ENCODE assay signal across 8 cellular contexts in the genomic region with DNA sequence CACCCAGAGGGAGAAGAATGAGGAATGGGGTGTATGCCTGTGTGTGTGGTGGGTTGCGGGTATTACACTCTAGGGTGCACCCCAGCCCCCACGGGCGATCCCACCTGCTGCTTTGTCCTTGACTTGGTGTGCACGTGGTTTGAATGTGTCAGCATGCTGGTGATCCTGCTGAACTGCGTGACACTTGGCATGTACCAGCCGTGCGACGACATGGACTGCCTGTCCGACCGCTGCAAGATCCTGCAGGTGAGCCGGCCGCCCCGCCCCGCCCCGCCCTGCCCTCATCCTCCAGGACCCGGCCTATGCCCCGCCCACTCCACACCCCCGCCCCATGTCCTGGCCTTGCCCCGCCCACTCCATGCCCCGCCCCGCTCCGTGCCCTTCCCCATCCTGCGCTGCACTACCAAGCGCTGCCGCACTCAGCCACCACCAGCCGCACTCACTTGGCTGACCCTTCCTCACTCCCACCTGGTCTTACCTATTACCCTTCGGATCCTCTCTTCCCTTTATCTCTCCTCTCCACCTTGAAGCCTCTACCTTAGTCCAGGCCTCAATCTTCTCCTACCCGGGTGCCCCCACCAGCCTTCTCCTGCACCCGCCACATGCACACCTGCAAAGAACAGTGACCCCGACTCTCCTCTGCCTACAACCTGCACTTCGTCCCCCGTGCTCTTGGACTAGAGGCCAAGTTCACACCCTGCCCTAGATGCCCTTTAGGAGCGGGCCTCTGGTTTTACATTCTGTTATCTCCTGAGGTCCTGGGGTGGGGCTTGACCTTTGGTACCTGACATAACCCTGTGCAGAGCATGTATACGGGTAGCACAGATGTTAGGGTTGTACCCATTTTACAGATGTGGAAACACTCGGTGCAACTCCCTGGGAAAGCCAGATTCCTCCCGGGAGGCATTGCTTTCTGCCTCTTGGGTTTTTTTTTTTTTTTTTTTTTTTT. TPM values are rescaled to one million over a fixed set of nuclear protein-coding genes. Genes with fewer than 3 reads are reported as not detected.
DNase-seq lines count a peak whose midpoint lies in the region; ATAC-seq and TF ChIP-seq lines count a peak whose summit lies in the region.

No MANE protein-coding gene starts in this region.

- no peak overlapping the region for H3K18ac ChIP-seq in IMR-90 (ENCODE audit: low read depth, low read length)

- peaks cover 31% of the 10 kb centered on the region for H3K27me3 Mint-ChIP-seq in activated CD8-positive, alpha-beta T cell treated with anti-CD3 and anti-CD28 coated beads, Interleukin-2, amount 10 ng/mL, durations not matched to agents 7 days and 5 days (ENCODE audit: low read depth)

- peak overlapping the region; percentile 43 for H2AK9ac ChIP-seq in IMR-90 (replicated peaks; ENCODE audit: low read depth, low read length, poor library complexity)

- dilution Hi-C loops in IMR-90 (cut with HindIII; ENCODE audit: low sequenced_read_pairs, unreplicated experiment): no loop called here

- peaks cover 7% of the 10 kb centered on the region; the same call in 1 of the 2 replicates for H3K9me3 ChIP-seq in IMR-90 (ENCODE audit: control insufficient read depth, insufficient read depth, low read length)
- H3K9me3 ChIP-seq in tibial nerve: peaks cover 0 to 7% (median 0%) of the 10 kb centered on the region in 4 donors

- H3K56ac ChIP-seq in IMR-90 (ENCODE audit: extremely low read depth, insufficient read depth, low read length): no peak overlapping the region

- no peak overlapping the region for H3K23ac ChIP-seq in IMR-90 (ENCODE audit: low read depth, low read length)

- no peak overlapping the region for H3K27ac Mint-ChIP-seq in activated CD8-positive, alpha-beta T cell treated with anti-CD3 and anti-CD28 coated beads, Interleukin-2, amount 10 ng/mL, durations not matched to agents 7 days and 5 days

- no peak overlapping the region for H4K8ac ChIP-seq in IMR-90 (ENCODE audit: low read depth in 2 of 2, low read length in 2 of 2)

- peaks cover 35% of the 10 kb centered on the region for H3K4me1 Mint-ChIP-seq in activated CD8-positive, alpha-beta T cell treated with anti-CD3 and anti-CD28 coated beads, Interleukin-2, amount 10 ng/mL, durations not matched to agents 7 days and 5 days (ENCODE audit: low read depth)

- H3K27me3 ChIP-seq in IMR-90 (ENCODE audit: control insufficient read depth, insufficient read depth, low read length) (peaks cover 41% of the 10 kb centered on the region), tibial nerve (peaks cover 0 to 42% of the 10 kb centered on the region in 2 donors)

- H2BK15ac ChIP-seq in IMR-90 (ENCODE audit: low read depth, low read length): no peak overlapping the region

- TF ChIP-seq RAD21 in IMR-90 (IDR thresholded peaks at IDR 0.05; ENCODE audit: low read length): no peak

- H4K91ac ChIP-seq in IMR-90 (ENCODE audit: insufficient read depth, low read depth, low read length): no peak overlapping the region

- H3K36me3 ChIP-seq in IMR-90 (ENCODE audit: control insufficient read depth, insufficient read depth, low read length) (no peaks in the 10 kb centered on the region), tibial nerve (no peaks in the 10 kb centered on the region)

- H3K4ac ChIP-seq in IMR-90 (ENCODE audit: low read depth, low read length): no peak overlapping the region

- peak; percentile 65 for ATAC-seq in IMR-90 (ENCODE audit: low read depth)
- peak; percentile 69 for ATAC-seq in activated CD8-positive, alpha-beta T cell treated with anti-CD3 and anti-CD28 coated beads, Interleukin-2, amount 10 ng/mL, durations not matched to agents 7 days and 5 days
- no peak for ATAC-seq in HG03460 (IDR thresholded peaks at IDR 0.05; ENCODE audit: unreplicated experiment)
- no peak for ATAC-seq in HG02610 (IDR thresholded peaks at IDR 0.05; ENCODE audit: unreplicated experiment)

- peaks cover 10% of the 10 kb centered on the region for H3K9me3 Mint-ChIP-seq in activated CD8-positive, alpha-beta T cell treated with anti-CD3 and anti-CD28 coated beads, Interleukin-2, amount 10 ng/mL, durations not matched to agents 7 days and 5 days (ENCODE audit: insufficient read depth)

- no peak overlapping the region for H3K4me3 ChIP-seq in IMR-90 (ENCODE audit: insufficient read depth, low read depth, low read length)
- no peak overlapping the region for H3K4me3 ChIP-seq in tibial nerve

- H3K4me1 ChIP-seq in IMR-90 (ENCODE audit: control insufficient read depth, insufficient read depth, low read length): no peaks in the 10 kb centered on the region; the same call in 1 of the 2 replicates
- no peaks in the 10 kb centered on the region for H3K4me1 ChIP-seq in tibial nerve

- peaks cover 7% of the 10 kb centered on the region for H3K36me3 Mint-ChIP-seq in activated CD8-positive, alpha-beta T cell treated with anti-CD3 and anti-CD28 coated beads, Interleukin-2, amount 10 ng/mL, durations not matched to agents 7 days and 5 days (ENCODE audit: low read depth)

- H3K27ac ChIP-seq in IMR-90 (ENCODE audit: insufficient read depth, low read length) (no peak overlapping the region), tibial nerve (no peak overlapping the region)

- H4K5ac ChIP-seq in IMR-90 (ENCODE audit: low read depth, low read length): no peak overlapping the region

- no peak overlapping the region for H3K4me3 Mint-ChIP-seq in activated CD8-positive, alpha-beta T cell treated with anti-CD3 and anti-CD28 coated beads, Interleukin-2, amount 10 ng/mL, durations not matched to agents 7 days and 5 days

- H2BK120ac ChIP-seq in IMR-90 (ENCODE audit: low read depth, low read length): no peak overlapping the region

- H2BK5ac ChIP-seq in IMR-90 (ENCODE audit: low read depth, low read length, poor library complexity, severe bottlenecking): no peak overlapping the region

- no peak overlapping the region for H2AK5ac ChIP-seq in IMR-90 (ENCODE audit: low read depth, low read length)

- POLR2A ChIA-PET in IMR-90 (lab: Charles Lee; ENCODE audit: unreplicated experiment): no interaction called here
- POLR2A ChIA-PET in activated CD8-positive, alpha-beta T cell treated with anti-CD3 and anti-CD28 coated beads, Interleukin-2, amount 10 ng/mL, durations not matched to agents 7 days and 5 days (lab: Charles Lee): no interaction called here

- no peak for DNase-seq in IMR-90
- DNase-seq in activated CD8-positive, alpha-beta T cell treated with anti-CD3 and anti-CD28 coated beads, Interleukin-2, amount 10 ng/mL, durations not matched to agents 7 days and 5 days: peak; percentile 76
- DNase-seq in erythroblast (lab: John Stamatoyannopoulos, UW): peak; percentile 54 to 56
- DNase-seq in stimulated activated CD4-positive, alpha-beta T cell treated with anti-CD3 and anti-CD28 coated beads, Interleukin-2, amount 100 ng/mL, for 24 hours: peak; percentile 79 to 89
- DNase-seq in NCI-H1436 treated with DMSO at 0.1 percent for 48 hours (lab: John Stamatoyannopoulos, UW): no peak
- no peak for DNase-seq in tibial nerve (ENCODE audit: low spot score in 2 of 2)

- no peaks in the 10 kb centered on the region for H4K20me1 ChIP-seq in IMR-90 (ENCODE audit: insufficient read depth, low read length)

- H2BK20ac ChIP-seq in IMR-90 (ENCODE audit: low read depth, low read length): no peak overlapping the region

- no peak for TF ChIP-seq EP300 in tibial nerve (IDR thresholded peaks at IDR 0.05)

- TF ChIP-seq CTCF in IMR-90 (conservative IDR thresholded peaks at IDR 0.05; ENCODE audit: low read depth, low read length): no peak
- TF ChIP-seq CTCF in tibial nerve (IDR thresholded peaks at IDR 0.05): no peak

- WGBS in IMR-90 (ENCODE audit: extremely low coverage in 2 of 2, insufficient read length in 1 of 2), 2 experiments: 13% methylated on average over 8 of the region's 36 CpGs; no CpG with 5 or more reads in 1 of the 2 experiments
- WGBS in tibial nerve, 2 donors: 19 to 33% methylated on average over 18 to 35 of the region's 36 CpGs

- TF ChIP-seq POLR2A in IMR-90 (IDR thresholded peaks at IDR 0.05; ENCODE audit: low read depth, low read length): no peak
- TF ChIP-seq POLR2A in erythroblast (IDR thresholded peaks at IDR 0.05; ENCODE audit: low read length): no peak
- TF ChIP-seq POLR2A in tibial nerve (IDR thresholded peaks at IDR 0.05): no peak

- intact Hi-C loops in IMR-90 (cut with micrococcal nuclease): no loop called here

- in situ Hi-C loops in IMR-90 (cut with MboI; ENCODE audit: low sequenced_read_pairs): no loop called here

- no TSS peak for BruUV-seq in IMR-90 (replicated peaks; lab: Mats Ljungman, UMichigan)

- H3K14ac ChIP-seq in IMR-90 (replicated peaks; ENCODE audit: low read depth, low read length): no peak overlapping the region

- CTCF ChIA-PET in IMR-90 (lab: Yijun Ruan, JAX): no interaction called here
- CTCF ChIA-PET in activated CD8-positive, alpha-beta T cell treated with anti-CD3 and anti-CD28 coated beads, Interleukin-2, amount 10 ng/mL, durations not matched to agents 7 days and 5 days (lab: Charles Lee): interaction anchor here (0.9 kb wide), 1 partner anchor 63 kb away, joined by 3 read pairs; no protein-coding TSS in a partner anchor

- no peak overlapping the region for H3K4me2 ChIP-seq in IMR-90 (ENCODE audit: low read depth, low read length)

- H3K79me1 ChIP-seq in IMR-90 (ENCODE audit: low read depth in 1 of 2, low read length in 2 of 2): no peaks in the 10 kb centered on the region

- no peak overlapping the region for H3K9ac ChIP-seq in IMR-90 (ENCODE audit: low read depth, low read length)

- no peaks in the 10 kb centered on the region; the same call in 1 of the 2 replicates for H3K9me1 ChIP-seq in IMR-90 (ENCODE audit: insufficient read depth, low read length)

- H2AFZ ChIP-seq in IMR-90 (replicated peaks; ENCODE audit: low read length, poor library complexity): no peak overlapping the region

TF ChIP-seq in IMR-90, 13 proteins besides CTCF, POLR2A, EP300 and RAD21:
- no peak for TF ChIP-seq RCOR1 (IDR thresholded peaks at IDR 0.05; ENCODE audit: insufficient replicate concordance, low read length)

RNA-seq across cellular contexts. Expression of a gene that starts 27.7 kb away (rescaled TPM):
- under 0.01 TPM in 1 of 2 replicates, not detected in the other for total RNA-seq in IMR-90 (2012; rRNA removed)
- polyA plus RNA-seq in IMR-90 (2012; rRNA removed): 0.01 and 0.02 TPM in 2 replicates
- polyA plus RNA-seq in IMR-90 (2012; cell fraction: cytosol; rRNA removed): 0.01 TPM in 2 replicates
- polyA plus RNA-seq in IMR-90 (2012; cell fraction: nucleus; rRNA removed; ENCODE audit: low replicate concordance): 0.03 and 0.05 TPM in 2 replicates
- under 1 TPM; 0.60 to 0.74 TPM for total RNA-seq in activated CD8-positive, alpha-beta T cell treated with anti-CD3 and anti-CD28 coated beads, Interleukin-2, amount 10 ng/mL, durations not matched to agents 7 days and 5 days
- under 1 TPM; 0.42 to 0.78 (median 0.52) TPM for total RNA-seq in tibial nerve

Comparison
In these comparisons a context has a peak if more than half of its experiments do, and no peak if none do; other contexts are left out.
1. ATAC-seq: peak in IMR-90 (single experiment) and activated CD8-positive, alpha-beta T cell treated with anti-CD3 and anti-CD28 coated beads, Interleukin-2, amount 10 ng/mL, durations not matched to agents 7 days and 5 days (single experiment); none in HG03460 (single experiment) and HG02610 (single experiment).
2. DNase-seq: peak in activated CD8-positive, alpha-beta T cell treated with anti-CD3 and anti-CD28 coated beads, Interleukin-2, amount 10 ng/mL, durations not matched to agents 7 days and 5 days (single experiment), erythroblast (2 of 2) and stimulated activated CD4-positive, alpha-beta T cell treated with anti-CD3 and anti-CD28 coated beads, Interleukin-2, amount 100 ng/mL, for 24 hours (2 of 2); none in IMR-90 (single experiment), NCI-H1436 treated with DMSO at 0.1 percent for 48 hours (single experiment) and tibial nerve (0 of 2).